17 cellular contexts compared by ENCODE assay signal in the genomic region with DNA sequence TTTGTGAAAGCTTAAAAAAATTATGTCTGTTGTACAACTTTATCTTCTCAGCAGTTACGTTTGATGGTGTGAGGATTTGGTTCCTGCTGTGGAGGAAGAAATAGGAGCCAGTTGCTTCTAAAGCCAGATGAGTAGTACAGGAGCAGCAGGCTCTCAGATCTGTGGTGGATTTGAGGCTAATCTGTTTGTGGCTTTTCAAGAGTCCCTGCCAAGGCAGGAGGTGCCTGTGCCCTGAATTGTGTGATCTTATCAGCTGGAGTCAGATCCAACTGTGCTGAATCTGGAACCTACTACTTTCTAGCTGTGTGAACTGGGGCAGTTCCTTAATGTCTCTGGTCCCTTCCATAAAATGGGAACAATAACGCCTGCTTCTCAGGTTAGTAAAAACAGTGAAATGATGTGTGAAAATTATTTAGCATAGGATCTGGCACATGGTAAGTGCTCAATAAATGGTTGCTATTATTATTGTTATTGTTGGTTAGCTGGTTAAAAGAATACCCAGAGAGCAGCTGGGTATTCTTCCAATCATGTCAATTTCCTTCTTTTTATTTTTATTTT. TPM values are rescaled to one million over a fixed set of nuclear protein-coding genes. Genes with fewer than 3 reads are reported as not detected.
DNase-seq lines count a peak whose midpoint lies in the region; ATAC-seq and TF ChIP-seq lines count a peak whose summit lies in the region.
"Had no signal": no experiment of that assay in that cellular context is flagged by ENCODE, and none has a peak within 500 bp of the region (broad histone marks: within the 10 kb centered on the region; RNA-seq: fewer than 3 reads in every experiment).

No MANE protein-coding gene starts in this region.

- H3K4me3 ChIP-seq in testis, result no peak overlapping the region
- H3K4me3 ChIP-seq: heart left ventricle, right lobe of liver had no signal

- no peaks in the 10 kb centered on the region for H3K9me3 Mint-ChIP-seq in activated CD4-positive, alpha-beta T cell treated with anti-CD3 and anti-CD28 coated beads for 36 hours (ENCODE audit: low read depth)
- H3K9me3 Mint-ChIP-seq: CD4-positive, CD25-positive, alpha-beta regulatory T cell had no signal

- TF ChIP-seq POLR2A in testis (IDR thresholded peaks at IDR 0.05), result no peak

- POLR2A ChIA-PET in activated CD4-positive, alpha-beta T cell treated with anti-CD3 and anti-CD28 coated beads for 36 hours (lab: Charles Lee), result no interaction called here

- no peaks in the 10 kb centered on the region for H3K36me3 ChIP-seq in testis (ENCODE audit: low read depth, missing control alignments)
- H3K36me3 ChIP-seq: heart left ventricle, right lobe of liver had no signal

- H3K36me3 Mint-ChIP-seq in activated CD4-positive, alpha-beta T cell treated with anti-CD3 and anti-CD28 coated beads for 36 hours (ENCODE audit: low read depth), result no peaks in the 10 kb centered on the region
- H3K36me3 Mint-ChIP-seq: CD4-positive, CD25-positive, alpha-beta regulatory T cell had no signal

- WGBS in testis, 2 donors, result 41 to 56% methylated on average over 2 of the region's 2 CpGs

- no peaks in the 10 kb centered on the region for H3K9me3 ChIP-seq in testis
- H3K9me3 ChIP-seq: heart left ventricle, right lobe of liver had no signal

- peak; percentile 23 for ATAC-seq in activated CD4-positive, alpha-beta T cell treated with anti-CD3 and anti-CD28 coated beads for 36 hours
- ATAC-seq in HG03469 (IDR thresholded peaks at IDR 0.05; ENCODE audit: unreplicated experiment) (no peak), GM21423 (IDR thresholded peaks at IDR 0.05; ENCODE audit: unreplicated experiment) (no peak)
- ATAC-seq: heart left ventricle had no signal

- in situ Hi-C loops in GM13977 (cut with MboI; ENCODE audit: low pct_unique_long_range_greater_than_20kb, low sequenced_read_pairs, unreplicated experiment), result no loop called here

- no peak for TF ChIP-seq CTCF in testis (IDR thresholded peaks at IDR 0.05)
- no peak for TF ChIP-seq CTCF in GM13977 (IDR thresholded peaks at IDR 0.05; ENCODE audit: extremely low read depth, insufficient read depth, missing control alignments)

- peaks cover 9% of the 10 kb centered on the region for H3K27me3 Mint-ChIP-seq in activated CD4-positive, alpha-beta T cell treated with anti-CD3 and anti-CD28 coated beads for 36 hours

- H3K4me3 Mint-ChIP-seq in activated CD4-positive, alpha-beta T cell treated with anti-CD3 and anti-CD28 coated beads for 36 hours, result no peak overlapping the region
- H3K4me3 Mint-ChIP-seq: CD4-positive, CD25-positive, alpha-beta regulatory T cell had no signal

- H3K27me3 ChIP-seq in testis, result no peaks in the 10 kb centered on the region
- H3K27me3 ChIP-seq: heart left ventricle, right lobe of liver had no signal

- no peak overlapping the region for H3K27ac Mint-ChIP-seq in activated CD4-positive, alpha-beta T cell treated with anti-CD3 and anti-CD28 coated beads for 36 hours
- H3K27ac Mint-ChIP-seq: CD4-positive, CD25-positive, alpha-beta regulatory T cell had no signal

- CTCF ChIA-PET in activated CD4-positive, alpha-beta T cell treated with anti-CD3 and anti-CD28 coated beads for 36 hours (lab: Charles Lee), result interaction anchor here (1.0 kb wide), 1 partner anchor 13 kb away, joined by 3 read pairs; no protein-coding TSS in a partner anchor

- H3K4me1 Mint-ChIP-seq in activated CD4-positive, alpha-beta T cell treated with anti-CD3 and anti-CD28 coated beads for 36 hours, result peaks cover 18% of the 10 kb centered on the region

- peaks cover 30% of the 10 kb centered on the region for H3K4me1 ChIP-seq in testis

- no peak for DNase-seq in activated CD4-positive, alpha-beta T cell treated with anti-CD3 and anti-CD28 coated beads for 36 hours
- DNase-seq in activated CD4-positive, alpha-beta T cell treated with anti-CD3 and anti-CD28 coated beads for 4 hours, result no peak
- DNase-seq in amniotic epithelial cell (ENCODE audit: low read depth) (peak; percentile 79), iris pigment epithelial cell (ENCODE audit: low read depth) (peak; percentile 83), testis (no peak), GM13977 (ENCODE audit: low spot score) (no peak)
- DNase-seq: activated naive CD4-positive, alpha-beta T cell; CD4-positive, CD25-positive, alpha-beta regulatory T cell; heart left ventricle; NCI-H1105 treated with DMSO at 0.1 percent for 48 hours; NCI-H446; right lobe of liver; stimulated activated CD4-positive, alpha-beta T cell treated with anti-CD3 and anti-CD28 coated beads, Interleukin-2, amount 100 ng/mL, for 48 hours had no signal

- peak overlapping the region; percentile 38 to 71 for H3K27ac ChIP-seq in testis
- H3K27ac ChIP-seq: right lobe of liver, VCaP had no signal

- intact Hi-C loops in activated CD4-positive, alpha-beta T cell treated with anti-CD3 and anti-CD28 coated beads for 36 hours (cut with DNase I, micrococcal nuclease), result loop anchor here in 1 of 2 experiments (5.0 kb wide), 1 partner anchor 431 kb away; no protein-coding TSS in a partner anchor
- intact Hi-C loops in testis (cut with DNase I; ENCODE audit: low total_unique reads), result loop anchor here (10.0 kb wide), 1 partner anchor 388 kb away; no protein-coding TSS in a partner anchor

RNA-seq across cellular contexts. Expression of a gene that starts 7.7 kb away (rescaled TPM):
- not detected for total RNA-seq in activated CD4-positive, alpha-beta T cell treated with anti-CD3 and anti-CD28 coated beads for 36 hours
- total RNA-seq in testis, result 1,000 to 10,000 TPM; 1,237 to 1,538 TPM
- 378 TPM for polyA plus RNA-seq in testis (ENCODE audit: insufficient read depth, low read depth, low replicate concordance)
- total RNA-seq: A172; CD4-positive, CD25-positive, alpha-beta regulatory T cell had no signal
- polyA plus RNA-seq: CD4-positive, CD25-positive, alpha-beta regulatory T cell had no signal

Comparison
In these comparisons a context has a peak if more than half of its experiments do, and no peak if none do; other contexts are left out.
1. DNase-seq: peak in amniotic epithelial cell (single experiment) and iris pigment epithelial cell (single experiment); none in activated CD4-positive, alpha-beta T cell treated with anti-CD3 and anti-CD28 coated beads for 36 hours (single experiment), activated CD4-positive, alpha-beta T cell treated with anti-CD3 and anti-CD28 coated beads for 4 hours (0 of 2), testis (single experiment) and GM13977 (single experiment).
2. RNA of a gene that starts 7.7 kb away (total RNA-seq): 1,237 to 1,538 TPM in testis; not detected in activated CD4-positive, alpha-beta T cell treated with anti-CD3 and anti-CD28 coated beads for 36 hours; every median in the first group is over 1,000 times any median in the second.